Comparison of ENCODE assay signal across 23 cellular contexts in genomic region chr17:77885678-77886386, GRCh38.
DNase-seq lines count a peak whose midpoint lies in the region; ATAC-seq, FAIRE-seq and TF ChIP-seq lines count a peak whose summit lies in the region.
"Had no signal": no experiment of that assay in that cellular context is flagged by ENCODE, and none has a peak within 500 bp of the region (broad histone marks: within the 10 kb centered on the region; RNA-seq: fewer than 3 reads in every experiment).

No MANE protein-coding gene starts in this region.

- 9% methylated on average over 8 of the region's 8 CpGs for WGBS in K562 (ENCODE audit: insufficient coverage, low coverage, missing lambda C conversion rate)

- H3K9me3 ChIP-seq in K562 (replicated peaks; ENCODE audit: control insufficient read depth, insufficient read depth, low read depth, low read length) = no peaks in the 10 kb centered on the region
- H3K9me3 ChIP-seq: SJCRH30, upper lobe of right lung had no signal

- no peaks in the 10 kb centered on the region for H3K79me2 ChIP-seq in K562 (ENCODE audit: control insufficient read depth, insufficient read depth, low read length)

- no peaks in the 10 kb centered on the region for H3K9me1 ChIP-seq in K562 (ENCODE audit: control insufficient read depth, insufficient read depth, low read length)

- no peak overlapping the region for H3K4me3 ChIP-seq in K562
- H3K4me3 ChIP-seq: SJCRH30, upper lobe of right lung had no signal

- peaks cover 21 to 68% of the 10 kb centered on the region in 2 experiments; a peak in 4 of 5 replicates for H3K27me3 ChIP-seq in K562 (ENCODE audit: control insufficient read depth in 2 of 2, insufficient read depth in 2 of 2, low read length in 2 of 2)
- H3K27me3 ChIP-seq: upper lobe of right lung had no signal

- TF ChIP-seq EP300 in K562 (IDR thresholded peaks at IDR 0.05; ENCODE audit: low read length) = no peak

- BruUV-seq in K562 (replicated peaks; lab: Mats Ljungman, UMichigan) = no TSS peak

- H3K4me1 Mint-ChIP-seq in T-helper 1 cell treated with Interleukin-12 subunit alpha and Interleukin-12 subunit beta and Interleukin-4 antibody, amounts not matched to agents 30 μg/mL and 1 μg/mL, for 36 hours (ENCODE audit: low read depth) = peaks cover 36% of the 10 kb centered on the region
- H3K4me1 Mint-ChIP-seq in IgD-negative memory B cell = peaks cover 42 to 54% (median 51%) of the 10 kb centered on the region in 3 donors
- peaks cover 59% of the 10 kb centered on the region for H3K4me1 Mint-ChIP-seq in nephron
- H3K4me1 Mint-ChIP-seq in T-helper 2 cell treated with Interferon-gamma antibody and Interleukin-4, amounts not matched to agents 5 μg/mL and 100 μg/mL, for 36 hours (ENCODE audit: low read depth) = peaks cover 48% of the 10 kb centered on the region

- no peak for TF ChIP-seq POLR2A in K562 (conservative IDR thresholded peaks at IDR 0.05)

- no peak for DNase-seq in T-helper 1 cell
- no peak for DNase-seq in K562 (ENCODE audit: extremely low read depth in 1 of 4, low spot score in 3 of 4)
- no peak for DNase-seq in T-helper 2 cell treated with Interferon-gamma antibody and Interleukin-4, amounts not matched to agents 5 μg/mL and 100 μg/mL, for 36 hours (ENCODE audit: low spot score)
- DNase-seq in middle frontal gyrus (ENCODE audit: extremely low spot score, low spot score) = no peak
- DNase-seq in putamen (ENCODE audit: low spot score) = no peak
- DNase-seq: KBM-7, left colon, NCI-H1048, NCI-H2081 treated with DMSO at 0.1 percent for 48 hours, PC-3, retina, SJCRH30, T-helper 9 cell had no signal

- CTCF ChIA-PET in K562 (lab: Yijun Ruan, JAX; ENCODE audit: low intra/inter-chr PET ratio) = no interaction called here

- H3K9me3 Mint-ChIP-seq in T-helper 1 cell treated with Interleukin-12 subunit alpha and Interleukin-12 subunit beta and Interleukin-4 antibody, amounts not matched to agents 30 μg/mL and 1 μg/mL, for 36 hours = no peaks in the 10 kb centered on the region
- H3K9me3 Mint-ChIP-seq in IgD-negative memory B cell (no peaks in the 10 kb centered on the region), nephron (no peaks in the 10 kb centered on the region)
- no peaks in the 10 kb centered on the region for H3K9me3 Mint-ChIP-seq in T-helper 2 cell treated with Interferon-gamma antibody and Interleukin-4, amounts not matched to agents 5 μg/mL and 100 μg/mL, for 36 hours
- H3K9me3 Mint-ChIP-seq: mesothelial cell of epicardium had no signal

- no peaks in the 10 kb centered on the region for H4K20me1 ChIP-seq in K562 (replicated peaks; ENCODE audit: control insufficient read depth, insufficient read depth, low read length)

- H3K36me3 Mint-ChIP-seq in T-helper 1 cell treated with Interleukin-12 subunit alpha and Interleukin-12 subunit beta and Interleukin-4 antibody, amounts not matched to agents 30 μg/mL and 1 μg/mL, for 36 hours (ENCODE audit: low read depth) = peaks cover 1% of the 10 kb centered on the region
- no peaks in the 10 kb centered on the region for H3K36me3 Mint-ChIP-seq in IgD-negative memory B cell
- no peaks in the 10 kb centered on the region for H3K36me3 Mint-ChIP-seq in nephron (ENCODE audit: low read depth)
- no peaks in the 10 kb centered on the region for H3K36me3 Mint-ChIP-seq in T-helper 2 cell treated with Interferon-gamma antibody and Interleukin-4, amounts not matched to agents 5 μg/mL and 100 μg/mL, for 36 hours (ENCODE audit: low read depth)
- H3K36me3 Mint-ChIP-seq: mesothelial cell of epicardium; stimulated activated memory B cell treated with anti-CD40 and anti-IgM and Interleukin-4, amounts not matched to agents 10 μg/mL and 1 μg/mL and 100 μg/mL, for 72 hours had no signal

- no peak overlapping the region for H3K4me3 Mint-ChIP-seq in T-helper 1 cell treated with Interleukin-12 subunit alpha and Interleukin-12 subunit beta and Interleukin-4 antibody, amounts not matched to agents 30 μg/mL and 1 μg/mL, for 36 hours
- peak overlapping the region in 1 of 4 donors; percentile 57 for H3K4me3 Mint-ChIP-seq in IgD-negative memory B cell
- H3K4me3 Mint-ChIP-seq in nephron = peak overlapping the region in 2 of 3 experiments; percentile 28 to 86
- H3K4me3 Mint-ChIP-seq in T-helper 2 cell treated with Interferon-gamma antibody and Interleukin-4, amounts not matched to agents 5 μg/mL and 100 μg/mL, for 36 hours = no peak overlapping the region
- H3K4me3 Mint-ChIP-seq: activated CD4-positive, alpha-beta T cell treated with anti-CD3 and anti-CD28 coated beads for 36 hours; mesothelial cell of epicardium; stimulated activated memory B cell treated with anti-CD40 and anti-IgM and Interleukin-4, amounts not matched to agents 10 μg/mL and 1 μg/mL and 100 μg/mL, for 72 hours had no signal

- peak overlapping the region in 1 of 2 experiments; percentile 5; a peak in 1 of 4 replicates for H3K9ac ChIP-seq in K562 (ENCODE audit: insufficient read depth in 1 of 2, low read depth in 2 of 2, low read length in 2 of 2)

- POLR2A ChIA-PET in K562 (lab: Yijun Ruan, JAX) = interaction anchor here (0.6 to 3.5 kb wide), 9 partner anchors 9 to 284 kb away, joined by 3 to 17 read pairs (median 4); no protein-coding TSS in a partner anchor

- ATAC-seq in K562 = peak; percentile 31
- ATAC-seq: activated CD4-positive, alpha-beta T cell treated with anti-CD3 and anti-CD28 coated beads for 36 hours; left colon; PC-3; stimulated activated memory B cell treated with anti-CD40 and anti-IgM and Interleukin-4, amounts not matched to agents 10 μg/mL and 1 μg/mL and 100 μg/mL, for 72 hours had no signal

- peaks cover 52% of the 10 kb centered on the region for H3K27me3 Mint-ChIP-seq in T-helper 1 cell treated with Interleukin-12 subunit alpha and Interleukin-12 subunit beta and Interleukin-4 antibody, amounts not matched to agents 30 μg/mL and 1 μg/mL, for 36 hours (ENCODE audit: low read depth)
- H3K27me3 Mint-ChIP-seq in IgD-negative memory B cell (peaks cover 31% of the 10 kb centered on the region), nephron (ENCODE audit: low read depth) (peaks cover 55% of the 10 kb centered on the region)
- peaks cover 44% of the 10 kb centered on the region for H3K27me3 Mint-ChIP-seq in T-helper 2 cell treated with Interferon-gamma antibody and Interleukin-4, amounts not matched to agents 5 μg/mL and 100 μg/mL, for 36 hours (ENCODE audit: low read depth)

- H3K27ac ChIP-seq in K562 (ENCODE audit: extremely low read depth, low read depth, low read length) = no peak overlapping the region
- H3K27ac ChIP-seq: foreskin keratinocyte, SJCRH30, upper lobe of right lung had no signal

- TF ChIP-seq CTCF in K562 (IDR thresholded peaks at IDR 0.05 in 2 of 3, conservative IDR thresholded peaks at IDR 0.05 in 1 of 3; ENCODE audit: insufficient read depth in 2 of 3, low read depth in 1 of 3, low read length in 3 of 3) (no peak), nephron (IDR thresholded peaks at IDR 0.05; ENCODE audit: unreplicated experiment in 3 of 3) (no peak)

- FAIRE-seq in K562 (lab: Jason Lieb, UNC) = peak; percentile 32
- FAIRE-seq: astrocyte, colon had no signal

- peak overlapping the region; percentile 50; the same call in 1 of the 2 replicates for H2AFZ ChIP-seq in K562 (ENCODE audit: low read depth, low read length)

- H3K4me2 ChIP-seq in K562 (ENCODE audit: insufficient read depth, low read length) = peak overlapping the region; percentile 43

- peak overlapping the region; percentile 4 for H3K27ac Mint-ChIP-seq in T-helper 1 cell treated with Interleukin-12 subunit alpha and Interleukin-12 subunit beta and Interleukin-4 antibody, amounts not matched to agents 30 μg/mL and 1 μg/mL, for 36 hours
- H3K27ac Mint-ChIP-seq in IgD-negative memory B cell (peak overlapping the region; percentile 19 to 94 (median 56)), nephron (peak overlapping the region in 1 of 3 experiments; percentile 17)
- H3K27ac Mint-ChIP-seq in T-helper 2 cell treated with Interferon-gamma antibody and Interleukin-4, amounts not matched to agents 5 μg/mL and 100 μg/mL, for 36 hours = no peak overlapping the region
- H3K27ac Mint-ChIP-seq: activated CD4-positive, alpha-beta T cell treated with anti-CD3 and anti-CD28 coated beads for 36 hours; mesothelial cell of epicardium; stimulated activated memory B cell treated with anti-CD40 and anti-IgM and Interleukin-4, amounts not matched to agents 10 μg/mL and 1 μg/mL and 100 μg/mL, for 72 hours had no signal

- no peaks in the 10 kb centered on the region for H3K36me3 ChIP-seq in K562 (ENCODE audit: control insufficient read depth, insufficient read depth, low read length)
- H3K36me3 ChIP-seq: SJCRH30, upper lobe of right lung had no signal

- TF ChIP-seq RAD21 in K562 (CRISPR knock-in tag; conservative IDR thresholded peaks at IDR 0.05 in 1 of 2, IDR thresholded peaks at IDR 0.05 in 1 of 2) = no peak

- intact Hi-C loops in K562 (cut with micrococcal nuclease) = loop anchor here (10.0 kb wide), 1 partner anchor 51 kb away; no protein-coding TSS in a partner anchor

- in situ Hi-C loops in K562 (cut with MboI) = no loop called here

- peaks cover 28 to 42% of the 10 kb centered on the region in 2 experiments for H3K4me1 ChIP-seq in K562 (replicated peaks in 1 of 2; ENCODE audit: control insufficient read depth in 2 of 2, insufficient read depth in 2 of 2, low read length in 2 of 2)
- H3K4me1 ChIP-seq: foreskin keratinocyte had no signal

TF ChIP-seq in K562, 482 proteins besides CTCF, POLR2A, EP300 and RAD21 (continues in another document):
- no peak for TF ChIP-seq ATF2 (CRISPR knock-in tag; IDR thresholded peaks at IDR 0.05)
- peak; percentile 43; the same call in 1 of the 2 replicates for TF ChIP-seq CXXC5 (CRISPR knock-in tag; IDR thresholded peaks at IDR 0.05)
- no peak for TF ChIP-seq XRCC3 (IDR thresholded peaks at IDR 0.05)
- TF ChIP-seq GTF2A2 (tag; IDR thresholded peaks at IDR 0.05) = no peak
- no peak for TF ChIP-seq ZBTB7A (IDR thresholded peaks at IDR 0.05; ENCODE audit: borderline replicate concordance, control insufficient read depth, low read depth, low read length)

Comparison
In these comparisons a context has a peak if more than half of its experiments do, and no peak if none do; other contexts are left out.
1. H3K4me3 Mint-ChIP-seq: peak in nephron (2 of 3); none in T-helper 1 cell treated with Interleukin-12 subunit alpha and Interleukin-12 subunit beta and Interleukin-4 antibody, amounts not matched to agents 30 μg/mL and 1 μg/mL, for 36 hours (single experiment) and T-helper 2 cell treated with Interferon-gamma antibody and Interleukin-4, amounts not matched to agents 5 μg/mL and 100 μg/mL, for 36 hours (single experiment).